Comparison of ENCODE assay signal across 8 cellular contexts in genomic region chr20:35541783-35542662, GRCh38. TPM values are rescaled to one million over a fixed set of nuclear protein-coding genes. Genes with fewer than 3 reads are reported as not detected.
DNase-seq lines count a peak whose midpoint lies in the region; ATAC-seq and TF ChIP-seq lines count a peak whose summit lies in the region.

Gene ERGIC3 (plus strand): TSS chr20:35542078. CDS start chr20:35542098, 20 bp downstream.

- peak within 1 kb of the TSS; percentile 76 for H3K9ac ChIP-seq in trophoblast cell (ENCODE audit: low read length)

- TF ChIP-seq EP300 in tibial nerve (IDR thresholded peaks at IDR 0.05): peak; percentile 74 to 83

- H3K27ac ChIP-seq in trophoblast cell (ENCODE audit: low read depth, low read length): peak within 1 kb of the TSS; percentile 82
- H3K27ac ChIP-seq in tibial nerve: peak within 1 kb of the TSS in 3 of 4 donors; percentile 75 to 82 (median 75)

- H2BK5ac ChIP-seq in trophoblast cell (ENCODE audit: low read depth, low read length, poor library complexity): peak within 1 kb of the TSS; percentile 78

- peak within 1 kb of the TSS; percentile 87 for H3K4me2 ChIP-seq in trophoblast cell (ENCODE audit: low read length)

- peaks cover 5% of the 10 kb centered on the region for H3K79me2 ChIP-seq in trophoblast cell (ENCODE audit: control insufficient read depth, insufficient read depth, low read length, poor library complexity)

- peak within 1 kb of the TSS; percentile 78 for H4K12ac ChIP-seq in trophoblast cell (ENCODE audit: low read depth, low read length)

- peak within 1 kb of the TSS; percentile 93 for H3K4ac ChIP-seq in trophoblast cell (ENCODE audit: low read depth, low read length)

- peak within 1 kb of the TSS; percentile 98 for H2AFZ ChIP-seq in trophoblast cell (ENCODE audit: insufficient read depth, low read length, poor library complexity)

- TF ChIP-seq POLR2A in tibial nerve (IDR thresholded peaks at IDR 0.05): no peak

- peak within 1 kb of the TSS; percentile 97 for H4K91ac ChIP-seq in trophoblast cell (ENCODE audit: low read depth, low read length)

- no peak within 1 kb of the TSS for H3K23ac ChIP-seq in trophoblast cell (ENCODE audit: low read length)

- intact Hi-C loops in Right ventricle myocardium superior (cut with DNase I): no loop called here

- H3K18ac ChIP-seq in trophoblast cell (ENCODE audit: low read length): peak within 1 kb of the TSS; percentile 91

- no peak for TF ChIP-seq CTCF in GM10266 (IDR thresholded peaks at IDR 0.05; ENCODE audit: control insufficient read depth, insufficient read depth, low read depth, missing control alignments)
- TF ChIP-seq CTCF in tibial nerve (IDR thresholded peaks at IDR 0.05): peak in 1 of 5 experiments; percentile 20

- peak within 1 kb of the TSS; percentile 58 for H2AK5ac ChIP-seq in trophoblast cell (ENCODE audit: low read length)

- H2BK12ac ChIP-seq in trophoblast cell (ENCODE audit: low read length): no peak within 1 kb of the TSS

- DNase-seq in GM10266 (ENCODE audit: extremely low spot score): peak; percentile 96
- DNase-seq in NCI-H1436 (lab: John Stamatoyannopoulos, UW): peak; percentile 95
- DNase-seq in SW480 (ENCODE audit: low spot score): peak; percentile 99
- DNase-seq in activated naive CD8-positive, alpha-beta T cell treated with anti-CD3 and anti-CD28 coated beads, Interleukin-2, amount 50 U/mL, for 16 hours (ENCODE audit: low read depth, low spot score): peak; percentile 93
- DNase-seq in Right ventricle myocardium superior: peak; percentile 99
- peak; percentile 97 to 99 for DNase-seq in trophoblast cell
- DNase-seq in tibial nerve (ENCODE audit: low spot score in 2 of 2): peak; percentile 95 to 97

- H3K36me3 ChIP-seq in trophoblast cell (ENCODE audit: control insufficient read depth in 1 of 2, insufficient read depth in 2 of 2, low read length in 2 of 2): peaks cover 8 to 13% of the 10 kb centered on the region in 2 experiments
- H3K36me3 ChIP-seq in tibial nerve: peaks cover 0 to 39% (median 0%) of the 10 kb centered on the region in 3 donors

- ATAC-seq in HG02678 (IDR thresholded peaks at IDR 0.05; ENCODE audit: unreplicated experiment) (peak; percentile 84), Right ventricle myocardium superior (ENCODE audit: poor library complexity) (peak; percentile 100)

- peak within 1 kb of the TSS; percentile 83 for H2BK120ac ChIP-seq in trophoblast cell (ENCODE audit: insufficient read depth, low read length, poor library complexity)

- H4K8ac ChIP-seq in trophoblast cell (ENCODE audit: low read depth, low read length): peak within 1 kb of the TSS; percentile 99

- H3K4me1 ChIP-seq in trophoblast cell (ENCODE audit: control insufficient read depth in 1 of 2, insufficient read depth in 2 of 2, low read length in 2 of 2): peaks cover 7 to 10% of the 10 kb centered on the region in 2 experiments
- peaks cover 0 to 21% (median 5%) of the 10 kb centered on the region in 4 donors for H3K4me1 ChIP-seq in tibial nerve

- peaks cover 6% of the 10 kb centered on the region for H3K79me1 ChIP-seq in trophoblast cell (ENCODE audit: low read length)

- no peaks in the 10 kb centered on the region for H3K27me3 ChIP-seq in trophoblast cell (ENCODE audit: insufficient read depth, low read length)
- no peaks in the 10 kb centered on the region for H3K27me3 ChIP-seq in tibial nerve

- no CpG with 5 or more reads among the region's 57 CpGs for WGBS in trophoblast cell (ENCODE audit: extremely low coverage, insufficient coverage, insufficient read length)
- WGBS in tibial nerve, 2 donors: 4 to 5% methylated on average over 44 to 54 of the region's 57 CpGs

- H3K9me3 ChIP-seq in trophoblast cell (ENCODE audit: insufficient read depth, low read depth, low read length) (no peaks in the 10 kb centered on the region), tibial nerve (no peaks in the 10 kb centered on the region)

- peak within 1 kb of the TSS; percentile 84 for H3K4me3 ChIP-seq in trophoblast cell (ENCODE audit: low read depth, low read length)
- H3K4me3 ChIP-seq in tibial nerve: peak within 1 kb of the TSS; percentile 76 to 79 (median 78)

- peak within 1 kb of the TSS; percentile 94 for H3K14ac ChIP-seq in trophoblast cell (ENCODE audit: low read length)

RNA-seq across cellular contexts. Expression of gene ERGIC3, which starts in this region (rescaled TPM):
- total RNA-seq in Right ventricle myocardium superior: 90.7 TPM
- 162 and 167 TPM in 2 replicates for polyA plus RNA-seq in trophoblast cell (2013)
- 100 to 1,000 TPM; 106 to 199 (median 153) TPM for total RNA-seq in tibial nerve

Comparison
In these comparisons a context has a peak if more than half of its experiments do, and no peak if none do; other contexts are left out.
1. Peak in every context shown above with its lines: DNase-seq, ATAC-seq, H3K4me3 ChIP-seq and H3K27ac ChIP-seq.